ENCODE assay signal across 1 cellular context in genomic region chr12:105057174-105057573, GRCh38.
TF ChIP-seq lines count a peak whose summit lies in the region.

No MANE protein-coding gene starts in this region.

TF ChIP-seq in K562, 482 proteins besides CTCF, POLR2A, EP300 and RAD21:
- TF ChIP-seq MTA1 (IDR thresholded peaks at IDR 0.05; ENCODE audit: borderline replicate concordance) (no peak), ATF3 (IDR thresholded peaks at IDR 0.05) (peak; percentile 42; the same call in 1 of the 2 replicates), ATF3 (CRISPR knock-in tag; conservative IDR thresholded peaks at IDR 0.05) (no peak), SIN3A (IDR thresholded peaks at IDR 0.05; ENCODE audit: borderline replicate concordance in 2 of 2, control insufficient read depth in 1 of 2, low read depth in 2 of 2, low read length in 2 of 2) (no peak), TCF3 (CRISPR knock-in tag; IDR thresholded peaks at IDR 0.05) (no peak), TCFL5 (CRISPR knock-in tag; conservative IDR thresholded peaks at IDR 0.05) (no peak), NRF1 (conservative IDR thresholded peaks at IDR 0.05 in 1 of 2, IDR thresholded peaks at IDR 0.05 in 1 of 2) (no peak), MAFG (tag; conservative IDR thresholded peaks at IDR 0.05) (no peak)
- TF ChIP-seq, protein P1, sequence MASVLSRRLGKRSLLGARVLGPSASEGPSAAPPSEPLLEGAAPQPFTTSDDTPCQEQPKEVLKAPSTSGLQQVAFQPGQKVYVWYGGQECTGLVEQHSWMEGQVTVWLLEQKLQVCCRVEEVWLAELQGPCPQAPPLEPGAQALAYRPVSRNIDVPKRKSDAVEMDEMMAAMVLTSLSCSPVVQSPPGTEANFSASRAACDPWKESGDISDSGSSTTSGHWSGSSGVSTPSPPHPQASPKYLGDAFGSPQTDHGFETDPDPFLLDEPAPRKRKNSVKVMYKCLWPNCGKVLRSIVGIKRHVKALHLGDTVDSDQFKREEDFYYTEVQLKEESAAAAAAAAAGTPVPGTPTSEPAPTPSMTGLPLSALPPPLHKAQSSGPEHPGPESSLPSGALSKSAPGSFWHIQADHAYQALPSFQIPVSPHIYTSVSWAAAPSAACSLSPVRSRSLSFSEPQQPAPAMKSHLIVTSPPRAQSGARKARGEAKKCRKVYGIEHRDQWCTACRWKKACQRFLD (CRISPR knock-in tag; IDR thresholded peaks at IDR 0.05), result no peak
TF ChIP-seq in K562: peak in this region for 1.
